7 cellular contexts compared by ENCODE assay signal in genomic region chr12:32139064-32139421, GRCh38. TPM values are rescaled to one million over a fixed set of nuclear protein-coding genes. Genes with fewer than 3 reads are reported as not detected.
DNase-seq lines count a peak whose midpoint lies in the region; ATAC-seq, FAIRE-seq and TF ChIP-seq lines count a peak whose summit lies in the region.

No MANE protein-coding gene starts in this region.

- H3K79me2 ChIP-seq in astrocyte (ENCODE audit: insufficient read depth, low read length): peaks cover 90% of the 10 kb centered on the region

- peak overlapping the region; percentile 45 for H3K4me3 ChIP-seq in astrocyte (ENCODE audit: insufficient read depth, low read depth, low read length)
- peak overlapping the region; percentile 26 to 57 for H3K4me3 ChIP-seq in mucosa of rectum (ENCODE audit: low read length in 2 of 2)

- peaks cover 52% of the 10 kb centered on the region for H4K20me1 ChIP-seq in astrocyte (ENCODE audit: insufficient read depth, low read length)

- no peaks in the 10 kb centered on the region for H3K9me3 ChIP-seq in astrocyte (ENCODE audit: insufficient read depth, low read depth, low read length)
- H3K9me3 ChIP-seq in mucosa of rectum (ENCODE audit: control insufficient read depth in 2 of 2, low read length in 2 of 2): no peaks in the 10 kb centered on the region

- in situ Hi-C loops in KBM-7 (cut with MboI; ENCODE audit: low pct_unique_long_range_greater_than_20kb, low sequenced_read_pairs): no loop called here

- peak overlapping the region; percentile 71 for H3K9ac ChIP-seq in astrocyte (ENCODE audit: low read length)
- no peak overlapping the region for H3K9ac ChIP-seq in mucosa of rectum (ENCODE audit: low read depth in 1 of 2, low read length in 2 of 2)

- peak overlapping the region; percentile 86 for H3K4me3 Mint-ChIP-seq in astrocyte (ENCODE audit: unreplicated experiment)

- H2AFZ ChIP-seq in astrocyte (ENCODE audit: low read depth, low read length): peak overlapping the region; percentile 57

- no peak for FAIRE-seq in astrocyte (lab: Jason Lieb, UNC)

- no peaks in the 10 kb centered on the region for H3K27me3 Mint-ChIP-seq in astrocyte (ENCODE audit: low read depth, unreplicated experiment)

- H3K27ac ChIP-seq in astrocyte (ENCODE audit: low read depth, low read length) (peak overlapping the region; percentile 71), mucosa of rectum (ENCODE audit: low read depth in 2 of 2, low read length in 2 of 2) (peak overlapping the region; percentile 53 to 68)

- DNase-seq in KBM-7 (peak; percentile 32), astrocyte (ENCODE audit: low read depth) (peak; percentile 59), NCI-H187 (lab: John Stamatoyannopoulos, UW) (no peak), amniotic stem cell (lab: John Stamatoyannopoulos, UW) (no peak)

- no peaks in the 10 kb centered on the region for H3K36me3 Mint-ChIP-seq in astrocyte (ENCODE audit: low read depth, unreplicated experiment)

- H3K4me1 ChIP-seq in astrocyte (ENCODE audit: insufficient read depth, low read length) (peaks cover 19% of the 10 kb centered on the region), mucosa of rectum (ENCODE audit: control insufficient read depth in 2 of 2, insufficient read depth in 2 of 2, low read length in 2 of 2) (no peaks in the 10 kb centered on the region)

- no peaks in the 10 kb centered on the region for H3K36me3 ChIP-seq in astrocyte (ENCODE audit: insufficient read depth, low read length)
- no peaks in the 10 kb centered on the region for H3K36me3 ChIP-seq in mucosa of rectum (ENCODE audit: control insufficient read depth in 2 of 2, insufficient read depth in 2 of 2, low read length in 2 of 2)

- peak overlapping the region; percentile 82 for H3K4me2 ChIP-seq in astrocyte (ENCODE audit: low read length)

- no peak for TF ChIP-seq CTCF in astrocyte (IDR thresholded peaks at IDR 0.05; ENCODE audit: insufficient read depth, low read depth, low read length)

- peak overlapping the region; percentile 98 for H3K27ac Mint-ChIP-seq in astrocyte (ENCODE audit: unreplicated experiment)

- no peaks in the 10 kb centered on the region for H3K9me3 Mint-ChIP-seq in astrocyte (ENCODE audit: unreplicated experiment)

- ATAC-seq in GM18499 (IDR thresholded peaks at IDR 0.05; ENCODE audit: insufficient read depth, unreplicated experiment): peak; percentile 89
- ATAC-seq in GM21528 (IDR thresholded peaks at IDR 0.05; ENCODE audit: low FRiP score, unreplicated experiment): peak; percentile 88

- peaks cover 11% of the 10 kb centered on the region for H3K4me1 Mint-ChIP-seq in astrocyte (ENCODE audit: low read depth, unreplicated experiment)

- H3K27me3 ChIP-seq in astrocyte (ENCODE audit: insufficient read depth, low read length) (no peaks in the 10 kb centered on the region), mucosa of rectum (ENCODE audit: control insufficient read depth in 2 of 2, insufficient read depth in 2 of 2, low read length in 2 of 2) (no peaks in the 10 kb centered on the region)

RNA-seq across cellular contexts. Expression of gene BICD1, which starts 32.4 kb away (rescaled TPM):
- 28.5 and 28.7 TPM in 2 replicates for total RNA-seq in astrocyte

Comparison
In these comparisons a context has a peak if more than half of its experiments do, and no peak if none do; other contexts are left out.
1. DNase-seq: peak in KBM-7 (single experiment) and astrocyte (single experiment); none in NCI-H187 (0 of 2) and amniotic stem cell (single experiment).